1 cellular context compared by ENCODE assay signal in genomic region chr6:142637624-142638023, GRCh38.
TF ChIP-seq lines count a peak whose summit lies in the region.

No MANE protein-coding gene starts in this region.

TF ChIP-seq in HEK293, 187 proteins besides CTCF, POLR2A, EP300 and RAD21 (continued from another document):
- TF ChIP-seq, protein P1, sequence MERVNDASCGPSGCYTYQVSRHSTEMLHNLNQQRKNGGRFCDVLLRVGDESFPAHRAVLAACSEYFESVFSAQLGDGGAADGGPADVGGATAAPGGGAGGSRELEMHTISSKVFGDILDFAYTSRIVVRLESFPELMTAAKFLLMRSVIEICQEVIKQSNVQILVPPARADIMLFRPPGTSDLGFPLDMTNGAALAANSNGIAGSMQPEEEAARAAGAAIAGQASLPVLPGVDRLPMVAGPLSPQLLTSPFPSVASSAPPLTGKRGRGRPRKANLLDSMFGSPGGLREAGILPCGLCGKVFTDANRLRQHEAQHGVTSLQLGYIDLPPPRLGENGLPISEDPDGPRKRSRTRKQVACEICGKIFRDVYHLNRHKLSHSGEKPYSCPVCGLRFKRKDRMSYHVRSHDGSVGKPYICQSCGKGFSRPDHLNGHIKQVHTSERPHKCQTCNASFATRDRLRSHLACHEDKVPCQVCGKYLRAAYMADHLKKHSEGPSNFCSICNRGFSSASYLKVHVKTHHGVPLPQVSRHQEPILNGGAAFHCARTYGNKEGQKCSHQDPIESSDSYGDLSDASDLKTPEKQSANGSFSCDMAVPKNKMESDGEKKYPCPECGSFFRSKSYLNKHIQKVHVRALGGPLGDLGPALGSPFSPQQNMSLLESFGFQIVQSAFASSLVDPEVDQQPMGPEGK (tag by site-specific recombination; IDR thresholded peaks at IDR 0.05), result no peak
- TF ChIP-seq TRIM28 (IDR thresholded peaks at IDR 0.05; ENCODE audit: borderline replicate concordance, low read length), result peak; percentile 78; the same call in 1 of the 2 replicates
TF ChIP-seq in HEK293: peak in this region for 2.
